Comparison of ENCODE assay signal across 8 cellular contexts in the genomic region with DNA sequence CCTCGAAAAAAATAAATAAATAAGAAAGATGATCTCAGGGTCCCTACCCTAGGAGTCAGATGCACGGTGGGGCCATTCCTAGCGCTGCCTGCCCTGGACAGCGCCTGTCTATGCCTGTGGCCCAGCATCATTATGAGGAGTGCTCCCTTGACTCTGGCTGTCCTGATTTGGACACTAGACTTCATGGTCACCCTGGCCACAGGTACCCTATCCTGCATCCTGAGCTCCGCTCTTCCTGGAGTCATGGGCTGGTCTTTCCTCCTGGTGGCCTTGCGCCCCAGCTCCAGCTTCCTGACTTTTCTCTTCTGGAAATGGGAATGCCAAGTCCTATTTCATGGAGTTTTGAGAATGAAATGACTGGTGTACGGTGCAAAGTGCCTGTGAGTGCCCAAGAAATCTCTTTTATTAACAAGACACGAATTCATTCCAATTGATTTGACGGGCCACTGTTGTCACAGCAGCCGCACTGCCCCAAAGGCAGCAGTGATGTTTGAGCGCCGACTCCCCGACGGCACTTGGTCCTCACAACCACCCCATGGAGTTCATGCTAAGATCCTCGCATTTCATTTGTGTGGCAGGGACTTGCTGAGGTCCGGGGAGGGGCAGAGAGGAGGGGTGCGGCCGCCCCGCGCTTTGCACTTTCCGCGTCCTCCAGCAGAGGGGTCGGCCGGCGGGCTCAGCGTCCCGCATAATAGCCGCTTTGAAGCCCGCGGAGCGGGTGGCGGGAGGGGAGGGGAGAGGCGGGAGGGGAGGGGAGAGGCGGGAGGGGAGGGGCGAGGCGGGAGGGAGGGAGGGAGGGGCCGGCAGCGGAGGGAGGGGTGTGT. TPM values are rescaled to one million over a fixed set of nuclear protein-coding genes. Genes with fewer than 3 reads are reported as not detected.
DNase-seq lines count a peak whose midpoint lies in the region; ATAC-seq, FAIRE-seq and TF ChIP-seq lines count a peak whose summit lies in the region.

No MANE protein-coding gene starts in this region.

- intact Hi-C loops in activated T-helper 2 cell treated with anti-CD3 and anti-CD28 coated beads, Interferon-gamma antibody, Interleukin-2, Interleukin-4, amounts not matched to agents 10 μg/mL and 5 μg/mL and 100 μg/mL, durations not matched to agents 14 hours and 24 hours and 36 hours (cut with micrococcal nuclease) = no loop called here
- intact Hi-C loops in heart left ventricle (cut with DNase I) = loop anchor here in 2 of 10 donors (5.0 kb wide), 1 partner anchor 39 kb away; no protein-coding TSS in a partner anchor

- peak overlapping the region; percentile 49 for H3K4me3 Mint-ChIP-seq in activated T-helper 2 cell treated with anti-CD3 and anti-CD28 coated beads, Interferon-gamma antibody, Interleukin-2, Interleukin-4, amounts not matched to agents 10 μg/mL and 5 μg/mL and 100 μg/mL, durations not matched to agents 14 hours and 24 hours and 36 hours (ENCODE audit: low read depth)

- peaks cover 3% of the 10 kb centered on the region for H3K4me1 Mint-ChIP-seq in activated T-helper 2 cell treated with anti-CD3 and anti-CD28 coated beads, Interferon-gamma antibody, Interleukin-2, Interleukin-4, amounts not matched to agents 10 μg/mL and 5 μg/mL and 100 μg/mL, durations not matched to agents 14 hours and 24 hours and 36 hours (ENCODE audit: low read depth)

- peak overlapping the region in 9 of 12 donors; percentile 24 to 88 (median 80) for H3K27ac ChIP-seq in heart left ventricle

- H3K27me3 Mint-ChIP-seq in activated T-helper 2 cell treated with anti-CD3 and anti-CD28 coated beads, Interferon-gamma antibody, Interleukin-2, Interleukin-4, amounts not matched to agents 10 μg/mL and 5 μg/mL and 100 μg/mL, durations not matched to agents 14 hours and 24 hours and 36 hours (ENCODE audit: low read depth) = peaks cover 36% of the 10 kb centered on the region

- ATAC-seq in heart left ventricle (peak in 3 of 4 donors; percentile 2 to 23 (median 6)), GM21619 (IDR thresholded peaks at IDR 0.05; ENCODE audit: unreplicated experiment) (no peak)

- H3K9me3 Mint-ChIP-seq in activated T-helper 2 cell treated with anti-CD3 and anti-CD28 coated beads, Interferon-gamma antibody, Interleukin-2, Interleukin-4, amounts not matched to agents 10 μg/mL and 5 μg/mL and 100 μg/mL, durations not matched to agents 14 hours and 24 hours and 36 hours = no peaks in the 10 kb centered on the region

- peaks cover 0 to 46% (median 22%) of the 10 kb centered on the region in 12 donors for H3K4me1 ChIP-seq in heart left ventricle

- FAIRE-seq in GM12892 (lab: Jason Lieb, UNC) = no peak

- H3K36me3 ChIP-seq in heart left ventricle = no peaks in the 10 kb centered on the region

- WGBS in heart left ventricle, 4 donors = 16 to 35% (median 20%) methylated on average over 16 to 36 of the region's 38 CpGs

- H3K4me3 ChIP-seq in NB4 (ENCODE audit: low read depth, low read length) = no peak overlapping the region
- H3K4me3 ChIP-seq in heart left ventricle = peak overlapping the region; percentile 60 to 89 (median 69)

- TF ChIP-seq CTCF in NB4 (IDR thresholded peaks at IDR 0.05; ENCODE audit: low read depth, low read length) (peak; percentile 13), heart left ventricle (IDR thresholded peaks at IDR 0.05) (peak in 5 of 12 donors; percentile 9 to 41 (median 19))

- DNase-seq in COR-L47 (lab: John Stamatoyannopoulos, UW) (peak; percentile 58), NB4 (ENCODE audit: low read depth) (peak; percentile 47), heart left ventricle (peak; percentile 45 to 70 (median 61)), retina (peak; percentile 90), AML-193 (lab: John Stamatoyannopoulos, UW) (no peak), GM12892 (ENCODE audit: insufficient read length) (no peak)
- DNase-seq in activated T-helper 2 cell treated with anti-CD3 and anti-CD28 coated beads, Interferon-gamma antibody, Interleukin-2, Interleukin-4, amounts not matched to agents 10 μg/mL and 5 μg/mL and 100 μg/mL, durations not matched to agents 14 hours and 24 hours and 36 hours (ENCODE audit: low spot score) = peak; percentile 13

- H3K27me3 ChIP-seq in heart left ventricle = peaks cover 0 to 42% (median 10%) of the 10 kb centered on the region in 9 donors

- H3K36me3 Mint-ChIP-seq in activated T-helper 2 cell treated with anti-CD3 and anti-CD28 coated beads, Interferon-gamma antibody, Interleukin-2, Interleukin-4, amounts not matched to agents 10 μg/mL and 5 μg/mL and 100 μg/mL, durations not matched to agents 14 hours and 24 hours and 36 hours (ENCODE audit: low read depth) = no peaks in the 10 kb centered on the region

- no peak for TF ChIP-seq POLR2A in NB4 (IDR thresholded peaks at IDR 0.05; ENCODE audit: extremely low read depth, insufficient read length)
- no peak for TF ChIP-seq POLR2A in heart left ventricle (IDR thresholded peaks at IDR 0.05)
- TF ChIP-seq POLR2A in GM12892 (IDR thresholded peaks at IDR 0.05; ENCODE audit: low read depth, low read length) = no peak

- no peaks in the 10 kb centered on the region for H3K9me3 ChIP-seq in heart left ventricle

- H3K27ac Mint-ChIP-seq in activated T-helper 2 cell treated with anti-CD3 and anti-CD28 coated beads, Interferon-gamma antibody, Interleukin-2, Interleukin-4, amounts not matched to agents 10 μg/mL and 5 μg/mL and 100 μg/mL, durations not matched to agents 14 hours and 24 hours and 36 hours = no peak overlapping the region

RNA-seq across cellular contexts. Expression of a gene that starts 0.5 kb away (rescaled TPM):
- total RNA-seq in activated T-helper 2 cell treated with anti-CD3 and anti-CD28 coated beads, Interferon-gamma antibody, Interleukin-2, Interleukin-4, amounts not matched to agents 10 μg/mL and 5 μg/mL and 100 μg/mL, durations not matched to agents 14 hours and 24 hours and 36 hours = 0.27 and 0.55 TPM in 2 replicates
- 10 to 100 TPM; 12.1 to 93.8 (median 23.7) TPM for total RNA-seq in heart left ventricle
- 10 to 100 TPM; 15.9 to 23.1 TPM for polyA plus RNA-seq in heart left ventricle
- polyA plus RNA-seq in GM12892 (2012; ENCODE audit: missing spikeins) = not detected

RNA-seq across cellular contexts. Expression of a gene that starts 29.5 kb away (rescaled TPM):
- total RNA-seq in activated T-helper 2 cell treated with anti-CD3 and anti-CD28 coated beads, Interferon-gamma antibody, Interleukin-2, Interleukin-4, amounts not matched to agents 10 μg/mL and 5 μg/mL and 100 μg/mL, durations not matched to agents 14 hours and 24 hours and 36 hours = 67.4 and 78.1 TPM in 2 replicates
- 10 to 100 TPM; 19.2 to 45.1 (median 25.7) TPM for total RNA-seq in heart left ventricle
- polyA plus RNA-seq in heart left ventricle = 10 to 100 TPM; 13.7 to 13.8 TPM
- polyA plus RNA-seq in GM12892 (2012; ENCODE audit: missing spikeins) = 13.5 TPM

Comparison
In these comparisons a context has a peak if more than half of its experiments do, and no peak if none do; other contexts are left out.
1. DNase-seq: peak in COR-L47 (single experiment), NB4 (single experiment), activated T-helper 2 cell treated with anti-CD3 and anti-CD28 coated beads, Interferon-gamma antibody, Interleukin-2, Interleukin-4, amounts not matched to agents 10 μg/mL and 5 μg/mL and 100 μg/mL, durations not matched to agents 14 hours and 24 hours and 36 hours (single experiment), heart left ventricle (5 of 5) and retina (single experiment); none in AML-193 (0 of 2) and GM12892 (single experiment).